8 cellular contexts compared by ENCODE assay signal in genomic region chr19:633068-633785, GRCh38. TPM values are rescaled to one million over a fixed set of nuclear protein-coding genes. Genes with fewer than 3 reads are reported as not detected.
DNase-seq lines count a peak whose midpoint lies in the region; ATAC-seq lines count a peak whose summit lies in the region.

Gene POLRMT (minus strand): TSS chr19:633537. CDS start chr19:633512, 25 bp downstream.

- ATAC-seq in GM19395 (IDR thresholded peaks at IDR 0.05; ENCODE audit: unreplicated experiment) (peak; percentile 65), HG03558 (IDR thresholded peaks at IDR 0.05; ENCODE audit: extremely low read depth, unreplicated experiment) (peak; percentile 60), left colon (peak; percentile 94)

- intact Hi-C loops in left colon (cut with DNase I, micrococcal nuclease), result no loop called here

- DNase-seq in C1 segment of cervical spinal cord (lab: John Stamatoyannopoulos, UW) (peak; percentile 79 to 96 (median 94)), NCI-H748 treated with DMSO at 0.1 percent for 48 hours (lab: John Stamatoyannopoulos, UW) (peak; percentile 79), dedifferentiated amniotic fluid mesenchymal stem cell (ENCODE audit: extremely low spot score) (peak; percentile 98), left colon (peak; percentile 98)
- DNase-seq in activated CD4-positive, alpha-beta T cell treated with anti-CD3 and anti-CD28 coated beads, Interleukin-2, amount 50 U/mL, for 24 hours (ENCODE audit: low read depth in 1 of 2, low spot score in 1 of 2), result peak; percentile 86 to 95
- DNase-seq in stimulated activated CD4-positive, alpha-beta T cell treated with anti-CD3 and anti-CD28 coated beads, Interleukin-1b, Interleukin-23, amount 100 ng/mL, for 4 hours (ENCODE audit: low read depth in 2 of 2), result peak; percentile 87 to 92

RNA-seq across cellular contexts. Expression of gene POLRMT, which starts in this region (rescaled TPM):
- 10 to 100 TPM; 52.7 to 64.6 TPM for total RNA-seq in left colon

Comparison
In these comparisons a context has a peak if more than half of its experiments do, and no peak if none do; other contexts are left out.
1. Peak in every context shown above with its lines: DNase-seq and ATAC-seq.